ENCODE assay signal across 1 cellular context in the genomic region with DNA sequence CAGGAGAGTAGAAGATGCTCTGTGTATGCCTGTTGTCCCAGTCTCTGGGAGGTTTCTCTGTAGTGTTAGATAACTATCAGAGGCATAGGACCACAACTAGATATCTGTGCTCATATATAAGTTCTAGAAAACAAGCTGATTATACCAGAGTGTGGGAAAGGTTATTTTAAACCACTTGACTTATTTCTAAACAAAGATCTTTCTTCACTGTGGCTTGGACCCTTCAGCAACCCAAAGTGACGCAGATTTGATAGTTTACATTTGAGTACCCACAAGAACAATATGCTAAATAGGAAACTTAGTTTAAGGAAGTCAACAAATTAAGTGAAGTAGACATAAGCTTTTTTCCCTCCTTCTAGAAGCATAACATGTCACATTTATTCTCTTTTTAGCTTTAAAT.
TF ChIP-seq lines count a peak whose summit lies in the region.

No MANE protein-coding gene starts in this region.

TF ChIP-seq in IMR-90, 13 proteins besides CTCF, POLR2A, EP300 and RAD21:
- TF ChIP-seq, protein P1, sequence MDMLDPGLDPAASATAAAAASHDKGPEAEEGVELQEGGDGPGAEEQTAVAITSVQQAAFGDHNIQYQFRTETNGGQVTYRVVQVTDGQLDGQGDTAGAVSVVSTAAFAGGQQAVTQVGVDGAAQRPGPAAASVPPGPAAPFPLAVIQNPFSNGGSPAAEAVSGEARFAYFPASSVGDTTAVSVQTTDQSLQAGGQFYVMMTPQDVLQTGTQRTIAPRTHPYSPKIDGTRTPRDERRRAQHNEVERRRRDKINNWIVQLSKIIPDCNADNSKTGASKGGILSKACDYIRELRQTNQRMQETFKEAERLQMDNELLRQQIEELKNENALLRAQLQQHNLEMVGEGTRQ (IDR thresholded peaks at IDR 0.05; ENCODE audit: low read depth, low read length), result no peak
- TF ChIP-seq FOS (IDR thresholded peaks at IDR 0.05; ENCODE audit: low read depth, low read length) (no peak), RFX5 (IDR thresholded peaks at IDR 0.05; ENCODE audit: low read depth, low read length) (no peak), CHD1 (IDR thresholded peaks at IDR 0.05; ENCODE audit: low read depth, low read length) (no peak), MAFK (IDR thresholded peaks at IDR 0.05; ENCODE audit: low read depth, low read length) (no peak), NFE2L2 (IDR thresholded peaks at IDR 0.05; ENCODE audit: low read depth, low read length) (no peak), MXI1 (IDR thresholded peaks at IDR 0.05; ENCODE audit: borderline replicate concordance, low read depth, low read length) (no peak), BHLHE40 (IDR thresholded peaks at IDR 0.05; ENCODE audit: low read depth, low read length) (no peak), SMC3 (IDR thresholded peaks at IDR 0.05; ENCODE audit: low read depth, low read length) (no peak), RCOR1 (IDR thresholded peaks at IDR 0.05; ENCODE audit: insufficient replicate concordance, low read length) (no peak), MAZ (IDR thresholded peaks at IDR 0.05; ENCODE audit: borderline replicate concordance, low read depth, low read length) (no peak), CEBPB (IDR thresholded peaks at IDR 0.05; ENCODE audit: low read depth, low read length) (no peak)
- TF ChIP-seq, protein P2, sequence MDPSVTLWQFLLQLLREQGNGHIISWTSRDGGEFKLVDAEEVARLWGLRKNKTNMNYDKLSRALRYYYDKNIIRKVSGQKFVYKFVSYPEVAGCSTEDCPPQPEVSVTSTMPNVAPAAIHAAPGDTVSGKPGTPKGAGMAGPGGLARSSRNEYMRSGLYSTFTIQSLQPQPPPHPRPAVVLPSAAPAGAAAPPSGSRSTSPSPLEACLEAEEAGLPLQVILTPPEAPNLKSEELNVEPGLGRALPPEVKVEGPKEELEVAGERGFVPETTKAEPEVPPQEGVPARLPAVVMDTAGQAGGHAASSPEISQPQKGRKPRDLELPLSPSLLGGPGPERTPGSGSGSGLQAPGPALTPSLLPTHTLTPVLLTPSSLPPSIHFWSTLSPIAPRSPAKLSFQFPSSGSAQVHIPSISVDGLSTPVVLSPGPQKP (IDR thresholded peaks at IDR 0.05; ENCODE audit: borderline replicate concordance, low read depth, low read length), result no peak
TF ChIP-seq in IMR-90: peak in this region for 0.
